In genomic region chr6:85389180-85389797, GRCh38 we compare ENCODE assay signal across 15 cellular contexts.
A peak's percentile ranks its signal among the peaks of the same experiment; 100 is the strongest.
DNase-seq lines count a peak whose midpoint lies in the region; ATAC-seq, FAIRE-seq and TF ChIP-seq lines count a peak whose summit lies in the region.
"Had no signal": no experiment of that assay in that cellular context is flagged by ENCODE, and none has a peak within 500 bp of the region (broad histone marks: within the 10 kb centered on the region; RNA-seq: fewer than 3 reads in every experiment).

No MANE protein-coding gene starts in this region.

- no peak overlapping the region for H3K18ac ChIP-seq in H1 (ENCODE audit: extremely low read depth, low read length)

- no peaks in the 10 kb centered on the region for H3K23me2 ChIP-seq in H1 (ENCODE audit: low read depth, low read length)

- no peak overlapping the region for H3K9ac ChIP-seq in H1 (replicated peaks in 1 of 4; ENCODE audit: extremely low read depth in 1 of 4, low read depth in 3 of 4, low read length in 3 of 4)

- TF ChIP-seq EP300 in H1 (IDR thresholded peaks at IDR 0.05; ENCODE audit: borderline replicate concordance in 1 of 2, low read depth in 2 of 2, low read length in 2 of 2) (no peak), ovary (IDR thresholded peaks at IDR 0.05) (no peak), gastroesophageal sphincter (IDR thresholded peaks at IDR 0.05) (no peak)

- H2AK5ac ChIP-seq in H1 (ENCODE audit: low read depth, low read length): no peak overlapping the region

- no peak overlapping the region for H4K5ac ChIP-seq in H1 (ENCODE audit: insufficient read length, low read depth, low read length)

- POLR2A ChIA-PET in PC-9 (lab: Charles Lee; ENCODE audit: unreplicated experiment): no interaction called here
- POLR2A ChIA-PET in H1 (lab: Charles Lee; ENCODE audit: partially characterized antibody): no interaction called here

- H3K79me1 ChIP-seq in H1 (ENCODE audit: low read depth, low read length): no peaks in the 10 kb centered on the region

- H4K91ac ChIP-seq in H1 (replicated peaks; ENCODE audit: insufficient read length, low read length): no peak overlapping the region

- TF ChIP-seq RAD21 in H1 (IDR thresholded peaks at IDR 0.05 in 1 of 2, conservative IDR thresholded peaks at IDR 0.05 in 1 of 2; ENCODE audit: low read depth in 2 of 2, low read length in 2 of 2): no peak

- no peak overlapping the region for H4K8ac ChIP-seq in H1 (ENCODE audit: extremely low read depth, insufficient read depth, low read length)

- no peaks in the 10 kb centered on the region for H3K9me2 ChIP-seq in PC-9 (ENCODE audit: insufficient read depth)

- CTCF ChIA-PET in PC-9 (lab: Charles Lee) (no interaction called here), H1 (lab: Charles Lee; ENCODE audit: partially characterized antibody) (no interaction called here)

- TSS peak; percentile 60 for BruUV-seq in PC-9 (replicated peaks; lab: Mats Ljungman, UMichigan)

- FAIRE-seq in H1 (lab: Jason Lieb, UNC): peak; percentile 13

- TF ChIP-seq CTCF in PC-9 (conservative IDR thresholded peaks at IDR 0.05): no peak
- TF ChIP-seq CTCF in H1 (IDR thresholded peaks at IDR 0.05; ENCODE audit: control extremely low read depth in 1 of 3, insufficient read depth in 1 of 3, low read depth in 1 of 3, low read length in 3 of 3): no peak
- TF ChIP-seq CTCF in ovary (IDR thresholded peaks at IDR 0.05): no peak
- no peak for TF ChIP-seq CTCF in gastroesophageal sphincter (IDR thresholded peaks at IDR 0.05)

- H2BK5ac ChIP-seq in H1 (ENCODE audit: low read depth, low read length): no peak overlapping the region

- H3K4me1 ChIP-seq in PC-9 (replicated peaks; ENCODE audit: insufficient read depth) (peaks cover 14% of the 10 kb centered on the region; the same call in 1 of the 2 replicates), H1 (replicated peaks in 1 of 4; ENCODE audit: control insufficient read depth in 3 of 4, insufficient read depth in 4 of 4, low read length in 3 of 4) (no peaks in the 10 kb centered on the region), ovary (ENCODE audit: insufficient read depth) (no peaks in the 10 kb centered on the region), gastroesophageal sphincter (no peaks in the 10 kb centered on the region)
- H3K4me1 ChIP-seq: right atrium auricular region had no signal

- H2BK12ac ChIP-seq in H1 (ENCODE audit: low read depth, low read length): no peak overlapping the region

- no peak overlapping the region for H3K4me3 ChIP-seq in PC-9
- H3K4me3 ChIP-seq in H1 (ENCODE audit: extremely low read depth in 1 of 4, insufficient read depth in 2 of 4, low read depth in 3 of 4, low read length in 4 of 4): no peak overlapping the region
- H3K4me3 ChIP-seq in ovary: no peak overlapping the region
- no peak overlapping the region for H3K4me3 ChIP-seq in gastroesophageal sphincter
- H3K4me3 ChIP-seq: right atrium auricular region had no signal

- no peak overlapping the region for H2BK120ac ChIP-seq in H1 (replicated peaks; ENCODE audit: low read depth, low read length)

- 90% methylated on average over 12 of the region's 12 CpGs; no CpG with 5 or more reads in 1 of the 2 experiments for WGBS in H1 (ENCODE audit: extremely low coverage in 1 of 2, insufficient coverage in 1 of 2, insufficient read length in 1 of 2, insufficient replicate concordance in 2 of 2, low coverage in 1 of 2, low lambda C conversion rate in 2 of 2, missing lambda C conversion rate in 1 of 2), 2 experiments
- WGBS in ovary, 3 donors: 88 to 91% (median 89%) methylated on average over 12 of the region's 12 CpGs
- WGBS in gastroesophageal sphincter (ENCODE audit: low coverage in 1 of 2), 2 donors: 85% methylated on average over 9 of the region's 12 CpGs

- no peak for ATAC-seq in gastroesophageal sphincter

- H3K27me3 ChIP-seq in PC-9 (ENCODE audit: insufficient read depth, low read depth) (no peaks in the 10 kb centered on the region), H1 (replicated peaks in 1 of 4; ENCODE audit: control insufficient read depth in 3 of 4, extremely low read depth in 1 of 4, insufficient read depth in 3 of 4, low read length in 3 of 4) (no peaks in the 10 kb centered on the region), ovary (no peaks in the 10 kb centered on the region), gastroesophageal sphincter (no peaks in the 10 kb centered on the region)
- H3K27me3 ChIP-seq: right atrium auricular region had no signal

- no peak overlapping the region for H3K27ac ChIP-seq in PC-9
- H3K27ac ChIP-seq in H1 (ENCODE audit: low read depth, low read length): no peak overlapping the region
- H3K27ac ChIP-seq in ovary: no peak overlapping the region
- H3K27ac ChIP-seq in gastroesophageal sphincter: no peak overlapping the region
- H3K27ac ChIP-seq: right atrium auricular region had no signal

- H3F3A ChIP-seq in PC-9 (ENCODE audit: insufficient read depth, low read depth): no peaks in the 10 kb centered on the region

- H3K4me2 ChIP-seq in PC-9 (no peak overlapping the region), H1 (ENCODE audit: insufficient read depth in 1 of 2, low read depth in 2 of 2, low read length in 2 of 2) (no peak overlapping the region)

- no peak overlapping the region for H3K23ac ChIP-seq in H1 (ENCODE audit: insufficient read length)

- H3K36me3 ChIP-seq in PC-9 (ENCODE audit: low read depth): no peaks in the 10 kb centered on the region
- H3K36me3 ChIP-seq in H1 (ENCODE audit: control insufficient read depth in 2 of 4, insufficient read depth in 4 of 4, low read length in 3 of 4): no peaks in the 10 kb centered on the region
- H3K36me3 ChIP-seq in ovary: no peaks in the 10 kb centered on the region
- no peaks in the 10 kb centered on the region for H3K36me3 ChIP-seq in gastroesophageal sphincter
- H3K36me3 ChIP-seq: right atrium auricular region had no signal

- H4K20me1 ChIP-seq in PC-9 (ENCODE audit: insufficient read depth): no peaks in the 10 kb centered on the region
- H4K20me1 ChIP-seq in H1 (replicated peaks in 1 of 2; ENCODE audit: control insufficient read depth in 1 of 2, insufficient read depth in 2 of 2, low read length in 2 of 2): no peaks in the 10 kb centered on the region

- intact Hi-C loops in PC-9 (cut with micrococcal nuclease; ENCODE audit: unreplicated experiment) (no loop called here), ovary (cut with DNase I) (no loop called here)

- H3K9me3 ChIP-seq in PC-9 (ENCODE audit: insufficient read depth, low read depth): no peaks in the 10 kb centered on the region; the same call in 1 of the 2 replicates
- H3K9me3 ChIP-seq in H1 (ENCODE audit: insufficient read depth in 2 of 2, low read depth in 1 of 2, low read length in 1 of 2): no peaks in the 10 kb centered on the region
- no peaks in the 10 kb centered on the region for H3K9me3 ChIP-seq in ovary
- H3K9me3 ChIP-seq in gastroesophageal sphincter: no peaks in the 10 kb centered on the region
- H3K9me3 ChIP-seq: right atrium auricular region had no signal

- no peak overlapping the region for H2AFZ ChIP-seq in PC-9
- H2AFZ ChIP-seq in H1 (ENCODE audit: low read length): 0 out of 2 replicates have a peak overlapping the region, but pooled peaks have one; percentile 47

- H3K4ac ChIP-seq in H1 (replicated peaks; ENCODE audit: insufficient read length, low read depth, low read length): no peak overlapping the region

- H2BK20ac ChIP-seq in H1 (ENCODE audit: low read length): no peak overlapping the region

- no peak overlapping the region for H3K14ac ChIP-seq in H1 (ENCODE audit: insufficient read length)

- peak; percentile 31 for DNase-seq in activated CD8-positive, alpha-beta memory T cell treated with anti-CD3 and anti-CD28 coated beads, Interleukin-2, amount 50 U/mL, for 4 hours
- no peak for DNase-seq in activated CD8-positive, alpha-beta memory T cell treated with anti-CD3 and anti-CD28 coated beads for 24 hours
- no peak for DNase-seq in PC-9
- DNase-seq in H1 (ENCODE audit: low read depth in 1 of 2, low spot score in 2 of 2): no peak
- peak; percentile 19 to 29 for DNase-seq in stimulated activated CD8-positive, alpha-beta memory T cell treated with anti-CD3 and anti-CD28 coated beads, Interleukin-7, amount 100 ng/mL, for 48 hours (ENCODE audit: extremely low read depth in 1 of 2, low read depth in 1 of 2)
- DNase-seq in ovary: no peak
- no peak for DNase-seq in NCI-H510A treated with DMSO at 0.1 percent for 48 hours (lab: John Stamatoyannopoulos, UW)
- DNase-seq: amniotic stem cell; COR-L47; effector memory CD4-positive, alpha-beta T cell; MM.1S; NCI-H2029 treated with DMSO at 0.1 percent for 48 hours; NCI-H526 treated with DMSO at 0.1 percent for 48 hours had no signal

- TF ChIP-seq POLR2A in H1 (IDR thresholded peaks at IDR 0.05; ENCODE audit: control extremely low read depth in 1 of 2, low read depth in 2 of 2, low read length in 2 of 2) (no peak), ovary (IDR thresholded peaks at IDR 0.05) (no peak), gastroesophageal sphincter (IDR thresholded peaks at IDR 0.05) (no peak)

- H3K79me2 ChIP-seq in PC-9 (ENCODE audit: low read depth) (no peaks in the 10 kb centered on the region), H1 (ENCODE audit: control insufficient read depth in 1 of 2, insufficient read depth in 2 of 2, low read length in 2 of 2) (no peaks in the 10 kb centered on the region)

- H3K56ac ChIP-seq in H1 (replicated peaks; ENCODE audit: insufficient read length, low read depth, low read length): no peak overlapping the region

- no peak overlapping the region for H2BK15ac ChIP-seq in H1 (ENCODE audit: low read length)

TF ChIP-seq in H1, 55 proteins besides CTCF, POLR2A, EP300 and RAD21:
- no peak for TF ChIP-seq ZNF274 (IDR thresholded peaks at IDR 0.05; ENCODE audit: borderline replicate concordance, extremely low read depth, low read length)
- no peak for TF ChIP-seq GTF2F1 (IDR thresholded peaks at IDR 0.05; ENCODE audit: borderline replicate concordance, low read depth, low read length)

Comparison
In these comparisons a context has a peak if more than half of its experiments do, and no peak if none do; other contexts are left out.
1. DNase-seq: peak in activated CD8-positive, alpha-beta memory T cell treated with anti-CD3 and anti-CD28 coated beads, Interleukin-2, amount 50 U/mL, for 4 hours (single experiment) and stimulated activated CD8-positive, alpha-beta memory T cell treated with anti-CD3 and anti-CD28 coated beads, Interleukin-7, amount 100 ng/mL, for 48 hours (2 of 2); none in activated CD8-positive, alpha-beta memory T cell treated with anti-CD3 and anti-CD28 coated beads for 24 hours (single experiment), PC-9 (0 of 2), H1 (0 of 2), ovary (0 of 5) and NCI-H510A treated with DMSO at 0.1 percent for 48 hours (single experiment).